ENCODE assay signal across 1 cellular context in genomic region chr20:55360895-55361294, GRCh38.
TF ChIP-seq lines count a peak whose summit lies in the region.

No MANE protein-coding gene starts in this region.

TF ChIP-seq in K562, 482 proteins besides CTCF, POLR2A, EP300 and RAD21 (continued from another document):
- TF ChIP-seq BRF2 (IDR thresholded peaks at IDR 0.05; ENCODE audit: borderline replicate concordance, insufficient read depth, insufficient read length) (no peak), ZNF282 (CRISPR knock-in tag; IDR thresholded peaks at IDR 0.05) (no peak), C11orf30 (IDR thresholded peaks at IDR 0.05; ENCODE audit: low read depth) (peak; percentile 10; the same call in 1 of the 2 replicates), POLR3G (IDR thresholded peaks at IDR 0.05; ENCODE audit: extremely low read depth, insufficient read length, insufficient replicate concordance) (no peak), TBL1XR1 (IDR thresholded peaks at IDR 0.05; ENCODE audit: low read length in 2 of 2) (no peak), CLOCK (CRISPR knock-in tag; IDR thresholded peaks at IDR 0.05; ENCODE audit: borderline replicate concordance) (no peak)
